Comparison of ENCODE assay signal across 30 cellular contexts in genomic region chr4:8618421-8618820, GRCh38. TPM values are rescaled to one million over a fixed set of nuclear protein-coding genes. Genes with fewer than 3 reads are reported as not detected.
"Had no signal": no experiment of that assay in that cellular context is flagged by ENCODE, and none has a peak within 500 bp of the region (broad histone marks: within the 10 kb centered on the region; RNA-seq: fewer than 3 reads in every experiment).

No MANE protein-coding gene starts in this region.

- H3K4me3 ChIP-seq: coronary artery, esophagus muscularis mucosa, gastroesophageal sphincter, heart left ventricle, hepatocyte, left lung, lower lobe of right lung, psoas muscle, right lobe of liver, smooth muscle cell, stomach, thyroid gland, vagina had no signal

- H3K36me3 Mint-ChIP-seq: naive thymus-derived CD8-positive, alpha-beta T cell had no signal

- H3K27ac Mint-ChIP-seq: naive thymus-derived CD8-positive, alpha-beta T cell had no signal

- H3K4me3 Mint-ChIP-seq: naive thymus-derived CD8-positive, alpha-beta T cell; neural crest cell had no signal

- H3K27ac ChIP-seq: coronary artery, esophagus muscularis mucosa, foreskin keratinocyte, gastroesophageal sphincter, heart left ventricle, hepatocyte, left lung, lower lobe of right lung, psoas muscle, right lobe of liver, stomach, thyroid gland, vagina had no signal

- H3K9me3 ChIP-seq: esophagus muscularis mucosa, gastroesophageal sphincter, heart left ventricle, left lung, lower lobe of right lung, psoas muscle, right lobe of liver, stomach, thyroid gland, vagina had no signal

- ATAC-seq: foreskin keratinocyte; gastroesophageal sphincter; heart left ventricle; left lung; lower lobe of right lung; naive thymus-derived CD8-positive, alpha-beta T cell; psoas muscle; right lobe of liver had no signal

- H3K36me3 ChIP-seq: esophagus muscularis mucosa, gastroesophageal sphincter, heart left ventricle, left lung, lower lobe of right lung, right lobe of liver, stomach, thyroid gland, vagina had no signal

- H3K4me1 ChIP-seq: esophagus muscularis mucosa, foreskin keratinocyte, gastroesophageal sphincter, left lung, lower lobe of right lung, psoas muscle, right lobe of liver, stomach, thyroid gland, vagina had no signal

- H3K27me3 ChIP-seq: foreskin keratinocyte, hepatocyte, right lobe of liver, thyroid gland, vagina had no signal

- DNase-seq: dermis blood vessel endothelial cell; effector memory CD4-positive, alpha-beta T cell; foreskin keratinocyte; lower lobe of right lung; stimulated activated CD4-positive, alpha-beta T cell treated with anti-CD3 and anti-CD28 coated beads, Interleukin-12 subunit alpha, Interleukin-12 subunit beta, amount 100 ng/mL, for 4 hours; stimulated activated CD4-positive, alpha-beta T cell treated with anti-CD3 and anti-CD28 coated beads, Interleukin-1b, Interleukin-23, amount 100 ng/mL, for 48 hours; stimulated activated CD4-positive, alpha-beta T cell treated with anti-CD3 and anti-CD28 coated beads, Interleukin-4, amount 100 ng/mL, for 1 hour; stimulated activated CD8-positive, alpha-beta memory T cell treated with anti-CD3 and anti-CD28 coated beads, Interleukin-4, amount 100 ng/mL, for 48 hours; stimulated activated naive CD4-positive, alpha-beta T cell; stomach; thyroid gland; trophoblast cell had no signal

- H3K9me3 Mint-ChIP-seq: naive thymus-derived CD8-positive, alpha-beta T cell; neural crest cell had no signal

- H3K4me1 Mint-ChIP-seq: naive thymus-derived CD8-positive, alpha-beta T cell; neural crest cell had no signal

RNA-seq across cellular contexts. Expression of gene CPZ, which starts 25.9 kb away (rescaled TPM):
- total RNA-seq: dermis blood vessel endothelial cell; endothelial cell of umbilical vein; foreskin keratinocyte; naive thymus-derived CD8-positive, alpha-beta T cell; neural crest cell; psoas muscle had no signal
- polyA plus RNA-seq: endothelial cell of umbilical vein; foreskin keratinocyte; naive thymus-derived CD8-positive, alpha-beta T cell had no signal

RNA-seq across cellular contexts. Expression of gene GPR78, which starts 38.2 kb away (rescaled TPM):
- total RNA-seq: dermis blood vessel endothelial cell; endothelial cell of umbilical vein; epithelial cell of proximal tubule; esophagus muscularis mucosa; foreskin keratinocyte; gastroesophageal sphincter; kidney; mesenteric fat pad; naive thymus-derived CD8-positive, alpha-beta T cell; neural crest cell; psoas muscle; renal cortical epithelial cell; right lobe of liver; smooth muscle cell; subcutaneous adipose tissue; thyroid gland had no signal
- polyA plus RNA-seq: endothelial cell of umbilical vein; foreskin keratinocyte; heart left ventricle; naive thymus-derived CD8-positive, alpha-beta T cell; psoas muscle had no signal
